In the genomic region with DNA sequence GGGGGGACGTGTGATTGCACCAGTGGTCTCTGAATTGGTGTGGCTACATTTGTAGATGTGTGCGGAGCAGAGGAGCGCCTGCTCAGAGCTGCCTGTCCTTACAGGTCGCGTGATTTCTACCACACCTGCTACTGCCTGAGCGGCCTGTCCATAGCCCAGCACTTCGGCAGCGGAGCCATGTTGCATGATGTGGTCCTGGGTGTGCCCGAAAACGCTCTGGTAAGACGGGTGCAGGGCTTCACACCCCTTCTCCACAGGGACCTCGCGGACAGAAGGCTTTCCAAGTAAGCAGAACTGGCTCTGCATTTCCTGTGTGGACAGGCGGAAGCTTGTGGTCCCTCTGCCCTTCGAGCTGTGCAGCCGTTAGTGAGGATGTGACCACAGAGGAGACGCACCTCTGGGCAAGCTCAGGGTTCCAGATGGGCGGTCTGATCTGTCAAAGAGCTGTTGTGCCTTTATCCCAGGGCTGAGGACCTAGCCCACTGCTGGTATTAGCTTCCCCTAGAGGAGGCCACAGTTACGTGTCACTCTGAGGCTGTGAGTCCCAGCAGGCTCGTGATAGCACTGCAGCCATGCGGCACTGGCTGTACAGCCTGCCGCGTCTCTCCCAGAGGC, we compare ENCODE assay signal across 15 cellular contexts. TPM values are rescaled to one million over a fixed set of nuclear protein-coding genes. Genes with fewer than 3 reads are reported as not detected.
DNase-seq lines count a peak whose midpoint lies in the region; ATAC-seq and TF ChIP-seq lines count a peak whose summit lies in the region.
"Had no signal": no experiment of that assay in that cellular context is flagged by ENCODE, and none has a peak within 500 bp of the region (broad histone marks: within the 10 kb centered on the region; RNA-seq: fewer than 3 reads in every experiment).

No MANE protein-coding gene starts in this region.

- peaks cover 4% of the 10 kb centered on the region for H3K4me1 Mint-ChIP-seq in stimulated activated effector memory CD8-positive, alpha-beta T cell treated with anti-CD3 and anti-CD28 coated beads, Interleukin-12 subunit alpha, Interleukin-12 subunit beta, amount 100 ng/mL, for 72 hours
- peaks cover 0 to 6% (median 3%) of the 10 kb centered on the region in 4 donors for H3K4me1 Mint-ChIP-seq in naive thymus-derived CD8-positive, alpha-beta T cell
- no peaks in the 10 kb centered on the region for H3K4me1 Mint-ChIP-seq in osteocyte (ENCODE audit: unreplicated experiment)

- ATAC-seq in HG02588 (IDR thresholded peaks at IDR 0.05; ENCODE audit: unreplicated experiment) (peak; percentile 59), right cardiac atrium (peak; percentile 52 to 56), HG03442 (IDR thresholded peaks at IDR 0.05; ENCODE audit: unreplicated experiment) (no peak)
- no peak for ATAC-seq in stimulated activated effector memory CD8-positive, alpha-beta T cell treated with anti-CD3 and anti-CD28 coated beads, Interleukin-12 subunit alpha, Interleukin-12 subunit beta, amount 100 ng/mL, for 72 hours
- ATAC-seq in naive thymus-derived CD8-positive, alpha-beta T cell, result no peak

- TF ChIP-seq CTCF in osteocyte (IDR thresholded peaks at IDR 0.05), result no peak

- no peaks in the 10 kb centered on the region for H3K9me3 Mint-ChIP-seq in stimulated activated effector memory CD8-positive, alpha-beta T cell treated with anti-CD3 and anti-CD28 coated beads, Interleukin-12 subunit alpha, Interleukin-12 subunit beta, amount 100 ng/mL, for 72 hours
- H3K9me3 Mint-ChIP-seq in naive thymus-derived CD8-positive, alpha-beta T cell, result no peaks in the 10 kb centered on the region
- no peaks in the 10 kb centered on the region for H3K9me3 Mint-ChIP-seq in osteocyte (ENCODE audit: unreplicated experiment)

- peak overlapping the region; percentile 27 for H3K27ac Mint-ChIP-seq in stimulated activated effector memory CD8-positive, alpha-beta T cell treated with anti-CD3 and anti-CD28 coated beads, Interleukin-12 subunit alpha, Interleukin-12 subunit beta, amount 100 ng/mL, for 72 hours
- peak overlapping the region in 4 of 10 donors; percentile 38 to 79 (median 73) for H3K27ac Mint-ChIP-seq in naive thymus-derived CD8-positive, alpha-beta T cell
- no peak overlapping the region for H3K27ac Mint-ChIP-seq in osteocyte (ENCODE audit: unreplicated experiment)

- no peaks in the 10 kb centered on the region for H3K4me1 ChIP-seq in right cardiac atrium (ENCODE audit: control insufficient read depth, insufficient read depth, low read length)

- DNase-seq in SKM-1 (lab: John Stamatoyannopoulos, UW; ENCODE audit: unreplicated experiment) (peak; percentile 48), right cardiac atrium (peak in 1 of 3 donors; percentile 58), osteocyte (ENCODE audit: extremely low spot score, unreplicated experiment) (no peak)
- no peak for DNase-seq in stimulated activated effector memory CD8-positive, alpha-beta T cell treated with anti-CD3 and anti-CD28 coated beads, Interleukin-12 subunit alpha, Interleukin-12 subunit beta, amount 100 ng/mL, for 72 hours (ENCODE audit: low spot score in 2 of 2)
- DNase-seq in naive thymus-derived CD8-positive, alpha-beta T cell, result no peak
- DNase-seq: activated naive CD4-positive, alpha-beta T cell; kidney; NCI-H146; NCI-H524 treated with DMSO at 0.1 percent for 48 hours; retina; RPMI8226; stimulated activated CD4-positive, alpha-beta T cell treated with anti-CD3 and anti-CD28 coated beads, Interleukin-2, amount 100 ng/mL, for 48 hours had no signal

- H3K9me3 ChIP-seq in right cardiac atrium (ENCODE audit: control insufficient read depth, low read length), result no peaks in the 10 kb centered on the region

- intact Hi-C loops in right cardiac atrium (cut with DNase I), result no loop called here

- POLR2A ChIA-PET in naive thymus-derived CD8-positive, alpha-beta T cell (lab: Charles Lee), result no interaction called here

- H3K27ac ChIP-seq in right cardiac atrium (ENCODE audit: low read length), result no peak overlapping the region
- H3K27ac ChIP-seq: C4-2B had no signal

- H3K27me3 ChIP-seq in right cardiac atrium (ENCODE audit: control insufficient read depth, insufficient read depth), result no peaks in the 10 kb centered on the region

- H3K36me3 Mint-ChIP-seq in stimulated activated effector memory CD8-positive, alpha-beta T cell treated with anti-CD3 and anti-CD28 coated beads, Interleukin-12 subunit alpha, Interleukin-12 subunit beta, amount 100 ng/mL, for 72 hours, result peaks cover 63% of the 10 kb centered on the region
- H3K36me3 Mint-ChIP-seq in naive thymus-derived CD8-positive, alpha-beta T cell, result peaks cover 0 to 51% (median 10%) of the 10 kb centered on the region in 3 donors
- H3K36me3 Mint-ChIP-seq in osteocyte (ENCODE audit: unreplicated experiment), result peaks cover 21% of the 10 kb centered on the region

- WGBS in right cardiac atrium, result 82% methylated on average over 23 of the region's 23 CpGs

- H3K4me3 Mint-ChIP-seq in stimulated activated effector memory CD8-positive, alpha-beta T cell treated with anti-CD3 and anti-CD28 coated beads, Interleukin-12 subunit alpha, Interleukin-12 subunit beta, amount 100 ng/mL, for 72 hours, result no peak overlapping the region
- no peak overlapping the region for H3K4me3 Mint-ChIP-seq in naive thymus-derived CD8-positive, alpha-beta T cell
- H3K4me3 Mint-ChIP-seq in osteocyte (ENCODE audit: unreplicated experiment), result no peak overlapping the region

- no peaks in the 10 kb centered on the region for H3K27me3 Mint-ChIP-seq in naive thymus-derived CD8-positive, alpha-beta T cell
- no peaks in the 10 kb centered on the region for H3K27me3 Mint-ChIP-seq in osteocyte (ENCODE audit: unreplicated experiment)

- no peak overlapping the region for H3K4me3 ChIP-seq in right cardiac atrium (ENCODE audit: low read length)

RNA-seq across cellular contexts. Expression of gene MAX, which starts 47.7 kb away (rescaled TPM):
- total RNA-seq in right cardiac atrium (100 to 1,000 TPM in 3 of 4 donors, 10 to 100 TPM in 1; 93.6 to 117 (median 115) TPM), osteocyte (119 and 120 TPM in 2 replicates)
- polyA plus RNA-seq in right cardiac atrium, result 56.3 TPM
- 100 to 1,000 TPM; 200 to 216 TPM for total RNA-seq in naive thymus-derived CD8-positive, alpha-beta T cell
- 100 to 1,000 TPM; 121 to 140 (median 131) TPM for polyA plus RNA-seq in naive thymus-derived CD8-positive, alpha-beta T cell

Comparison
In these comparisons a context has a peak if more than half of its experiments do, and no peak if none do; other contexts are left out.
1. ATAC-seq: peak in HG02588 (single experiment) and right cardiac atrium (2 of 2); none in stimulated activated effector memory CD8-positive, alpha-beta T cell treated with anti-CD3 and anti-CD28 coated beads, Interleukin-12 subunit alpha, Interleukin-12 subunit beta, amount 100 ng/mL, for 72 hours (single experiment), HG03442 (single experiment) and naive thymus-derived CD8-positive, alpha-beta T cell (0 of 2).